Comparison of ENCODE assay signal across 8 cellular contexts in the genomic region with DNA sequence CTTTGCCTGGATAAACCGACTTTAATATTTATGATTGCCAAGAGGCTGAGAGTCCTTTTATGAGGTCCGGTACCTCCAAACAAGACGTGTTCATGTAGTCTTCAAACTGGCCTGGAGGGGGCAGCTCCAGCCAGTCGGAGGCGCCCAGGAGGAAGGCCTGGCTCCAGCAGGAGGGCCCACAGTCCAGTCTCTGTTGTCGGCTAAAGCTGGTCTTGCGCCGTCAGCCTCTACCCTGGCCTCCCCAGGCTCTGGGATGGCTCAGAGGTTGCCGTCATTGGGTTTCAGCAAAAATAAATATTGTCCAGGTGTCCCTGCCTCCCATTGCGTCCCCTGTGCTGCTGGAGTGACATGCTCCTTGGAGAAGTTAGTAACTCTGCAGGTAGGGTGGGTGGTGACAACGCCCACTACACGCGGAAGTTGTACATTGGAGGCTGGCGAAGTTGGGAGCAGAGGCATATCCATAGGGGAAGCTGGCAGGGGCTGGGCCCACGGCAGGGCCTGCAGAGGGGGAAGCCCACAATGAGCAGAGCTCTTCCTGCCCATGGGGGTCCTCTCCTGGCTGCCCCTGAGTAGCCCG. TPM values are rescaled to one million over a fixed set of nuclear protein-coding genes. Genes with fewer than 3 reads are reported as not detected.
A peak's percentile ranks its signal among the peaks of the same experiment; 100 is the strongest.
DNase-seq lines count a peak whose midpoint lies in the region; TF ChIP-seq lines count a peak whose summit lies in the region.

No MANE protein-coding gene starts in this region.

- peaks cover 16 to 31% of the 10 kb centered on the region in 2 donors for H3K36me3 ChIP-seq in neuronal stem cell (replicated peaks in 1 of 2; ENCODE audit: control insufficient read depth in 2 of 2, insufficient read depth in 2 of 2, low read length in 2 of 2)

- peaks cover 0 to 1% of the 10 kb centered on the region in 2 donors for H3K9me3 ChIP-seq in neuronal stem cell (replicated peaks in 1 of 2; ENCODE audit: control insufficient read depth in 2 of 2, insufficient read depth in 1 of 2, low read depth in 1 of 2, low read length in 2 of 2)

- no peak overlapping the region for H2BK120ac ChIP-seq in neuronal stem cell (ENCODE audit: low read depth, low read length)

- no peak overlapping the region for H4K91ac ChIP-seq in neuronal stem cell (ENCODE audit: low read depth, low read length, poor library complexity)

- H3K4me3 ChIP-seq in neuronal stem cell (ENCODE audit: low read length in 2 of 2), result peak overlapping the region; percentile 80 to 85

- no peak overlapping the region for H2BK5ac ChIP-seq in neuronal stem cell (ENCODE audit: low read length)

- peak overlapping the region; percentile 70 for H4K8ac ChIP-seq in neuronal stem cell (ENCODE audit: low read depth, low read length)

- H3K27me3 Mint-ChIP-seq in activated naive CD8-positive, alpha-beta T cell, result no peaks in the 10 kb centered on the region

- H3K14ac ChIP-seq in neuronal stem cell (ENCODE audit: low read length), result no peak overlapping the region

- peak overlapping the region; percentile 49 for H2BK15ac ChIP-seq in neuronal stem cell (ENCODE audit: low read length)

- DNase-seq in AG08395 (ENCODE audit: low spot score) (peak; percentile 81), HK-2 (ENCODE audit: unreplicated experiment) (peak; percentile 69), NCI-H82 treated with DMSO at 0.1 percent for 48 hours (lab: John Stamatoyannopoulos, UW; ENCODE audit: unreplicated experiment) (peak; percentile 5), globus pallidus (ENCODE audit: low spot score) (peak; percentile 88), neuronal stem cell (ENCODE audit: low spot score) (peak; percentile 72)
- no peak for DNase-seq in effector CD8-positive, alpha-beta T cell (lab: John Stamatoyannopoulos, UW)

- H2AK5ac ChIP-seq in neuronal stem cell (ENCODE audit: low read depth, low read length), result peak overlapping the region; percentile 77

- no peak overlapping the region for H3K27ac ChIP-seq in neuronal stem cell (replicated peaks; ENCODE audit: low read length)

- peak overlapping the region; percentile 66 for H3K23ac ChIP-seq in neuronal stem cell (ENCODE audit: low read depth, low read length, poor library complexity)

- no peaks in the 10 kb centered on the region for H3K9me3 Mint-ChIP-seq in activated naive CD8-positive, alpha-beta T cell (ENCODE audit: low read depth)

- H3K4me3 Mint-ChIP-seq in activated naive CD8-positive, alpha-beta T cell, result peak overlapping the region; percentile 86

- no peak overlapping the region for H2BK12ac ChIP-seq in neuronal stem cell (ENCODE audit: low read length)

- peak overlapping the region; percentile 69 for H3K27ac Mint-ChIP-seq in activated naive CD8-positive, alpha-beta T cell

- peak overlapping the region; percentile 97 for H2AFZ ChIP-seq in neuronal stem cell (ENCODE audit: low read length)

- H3K18ac ChIP-seq in neuronal stem cell (ENCODE audit: low read length), result peak overlapping the region; percentile 2

- no peak overlapping the region for H3K4ac ChIP-seq in neuronal stem cell (ENCODE audit: low read length)

- H3K4me1 ChIP-seq in neuronal stem cell (ENCODE audit: control insufficient read depth in 2 of 2, insufficient read depth in 1 of 2, low read depth in 1 of 2, low read length in 2 of 2), result peaks cover 18 to 25% of the 10 kb centered on the region in 2 donors

- H3K4me2 ChIP-seq in neuronal stem cell (ENCODE audit: insufficient read depth, low read length, poor library complexity, severe bottlenecking), result peak overlapping the region; percentile 98

- peak; percentile 72 for TF ChIP-seq CTCF in GM12874 (IDR thresholded peaks at IDR 0.05; ENCODE audit: insufficient read depth, low read depth, low read length)

- no peaks in the 10 kb centered on the region for H3K36me3 Mint-ChIP-seq in activated naive CD8-positive, alpha-beta T cell

- no peaks in the 10 kb centered on the region for H3K27me3 ChIP-seq in neuronal stem cell (ENCODE audit: control insufficient read depth in 3 of 3, insufficient read depth in 3 of 3, low read depth in 1 of 3, low read length in 3 of 3)

- peaks cover 19% of the 10 kb centered on the region for H3K4me1 Mint-ChIP-seq in activated naive CD8-positive, alpha-beta T cell (ENCODE audit: low read depth)

- no CpG with 5 or more reads among the region's 16 CpGs for WGBS in neuronal stem cell (ENCODE audit: extremely low coverage in 2 of 2, insufficient read length in 2 of 2, insufficient replicate concordance in 1 of 2), 2 donors

- H3K9ac ChIP-seq in neuronal stem cell (ENCODE audit: low read depth, low read length, poor library complexity), result peak overlapping the region; percentile 68

- H3K79me1 ChIP-seq in neuronal stem cell (ENCODE audit: low read depth, low read length), result peaks cover 9% of the 10 kb centered on the region

RNA-seq across cellular contexts. Expression of gene SLC25A1, which starts 1.0 kb away (rescaled TPM):
- 75.2 TPM for polyA plus RNA-seq in neuronal stem cell (2013, experiment 1 of 2)
- polyA plus RNA-seq in neuronal stem cell (2013, experiment 2 of 2), result 71.9 TPM

RNA-seq across cellular contexts. Expression of gene GSC2, which starts 29.5 kb away (rescaled TPM):
- not detected for polyA plus RNA-seq in neuronal stem cell (2013, experiment 1 of 2)
- polyA plus RNA-seq in neuronal stem cell (2013, experiment 2 of 2), result not detected

RNA-seq across cellular contexts. Expression of gene ESS2, which starts 35.1 kb away (rescaled TPM):
- 9.2 TPM for polyA plus RNA-seq in neuronal stem cell (2013, experiment 1 of 2)
- polyA plus RNA-seq in neuronal stem cell (2013, experiment 2 of 2), result 9.2 TPM

RNA-seq across cellular contexts. Expression of gene TSSK2, which starts 48.5 kb away (rescaled TPM):
- not detected for polyA plus RNA-seq in neuronal stem cell (2013, experiment 1 of 2)
- polyA plus RNA-seq in neuronal stem cell (2013, experiment 2 of 2), result not detected

RNA-seq across cellular contexts. Expression of gene DGCR2, which starts 57.3 kb away (rescaled TPM):
- 31.2 TPM for polyA plus RNA-seq in neuronal stem cell (2013, experiment 1 of 2)
- 31.1 TPM for polyA plus RNA-seq in neuronal stem cell (2013, experiment 2 of 2)
